18 cellular contexts compared by ENCODE assay signal in genomic region chr1:179807691-179808485, GRCh38.
DNase-seq lines count a peak whose midpoint lies in the region; ATAC-seq and TF ChIP-seq lines count a peak whose summit lies in the region.
"Had no signal": no experiment of that assay in that cellular context is flagged by ENCODE, and none has a peak within 500 bp of the region (broad histone marks: within the 10 kb centered on the region; RNA-seq: fewer than 3 reads in every experiment).

No MANE protein-coding gene starts in this region.

- peaks cover 5% of the 10 kb centered on the region for H3K27me3 Mint-ChIP-seq in CD8-positive, alpha-beta T cell (ENCODE audit: low read depth)

- no peak for ATAC-seq in PC-3
- no peak for ATAC-seq in GM18909 (IDR thresholded peaks at IDR 0.05; ENCODE audit: poor library complexity, unreplicated experiment)
- no peak for ATAC-seq in activated naive CD4-positive, alpha-beta T cell treated with anti-CD3 and anti-CD28 coated beads, Interleukin-2, amount 50 U/mL, for 72 hours
- no peak for ATAC-seq in CD8-positive, alpha-beta T cell
- ATAC-seq: activated CD4-positive, CD25-positive, alpha-beta regulatory T cell treated with anti-CD3 and anti-CD28 coated beads, Interleukin-2, amount 50 U/mL, for 24 hours; stimulated activated naive CD8-positive, alpha-beta T cell treated with anti-CD3 and anti-CD28 coated beads, Interleukin-15, Interleukin-2, amounts not matched to agents 100 U/mL and 50 U/mL, for 24 hours had no signal

- H2AFZ ChIP-seq in PC-3 (ENCODE audit: low read length), result no peak overlapping the region

- H4K20me1 ChIP-seq in PC-3 (ENCODE audit: low read length), result no peaks in the 10 kb centered on the region

- in situ Hi-C loops in transverse colon (cut with MboI; ENCODE audit: low pct_ligation_motif_present in 1 of 4, low pct_unique_long_range_greater_than_20kb in 1 of 4, low sequenced_read_pairs in 3 of 4), result loop anchor here in 3 of 4 donors (10.0 kb wide), 1 partner anchor 93 kb away; no protein-coding TSS in a partner anchor

- no peaks in the 10 kb centered on the region for H3K36me3 ChIP-seq in PC-3 (ENCODE audit: low read depth, low read length)
- no peaks in the 10 kb centered on the region for H3K36me3 ChIP-seq in transverse colon
- H3K36me3 ChIP-seq in CD8-positive, alpha-beta T cell (ENCODE audit: insufficient read depth, low read length), result no peaks in the 10 kb centered on the region
- H3K36me3 ChIP-seq: BLaER1, right atrium auricular region had no signal

- no peaks in the 10 kb centered on the region for H3K9me3 ChIP-seq in PC-3 (ENCODE audit: low read length)
- no peaks in the 10 kb centered on the region for H3K9me3 ChIP-seq in transverse colon
- H3K9me3 ChIP-seq in CD8-positive, alpha-beta T cell (ENCODE audit: low read length), result no peaks in the 10 kb centered on the region
- H3K9me3 ChIP-seq: BLaER1, right atrium auricular region had no signal

- TF ChIP-seq CTCF in PC-3 (conservative IDR thresholded peaks at IDR 0.05; ENCODE audit: low read depth, low read length) (no peak), epithelial cell of esophagus (IDR thresholded peaks at IDR 0.05; ENCODE audit: insufficient read depth, low read depth, low read length, missing control alignments) (no peak), transverse colon (IDR thresholded peaks at IDR 0.05) (no peak)
- no peak for TF ChIP-seq CTCF in CD8-positive, alpha-beta T cell (IDR thresholded peaks at IDR 0.05)

- no TSS peak for BruUV-seq in PC-3 (replicated peaks; lab: Mats Ljungman, UMichigan)

- peaks cover 17% of the 10 kb centered on the region for H3K27me3 ChIP-seq in PC-3 (ENCODE audit: low read length)
- H3K27me3 ChIP-seq in transverse colon, result no peaks in the 10 kb centered on the region
- no peaks in the 10 kb centered on the region for H3K27me3 ChIP-seq in CD8-positive, alpha-beta T cell (ENCODE audit: insufficient read depth, low read length)
- H3K27me3 ChIP-seq: right atrium auricular region had no signal

- no peaks in the 10 kb centered on the region for H3K9me2 ChIP-seq in PC-3 (replicated peaks; ENCODE audit: low read length)

- no peak overlapping the region for H3K27ac Mint-ChIP-seq in activated naive CD4-positive, alpha-beta T cell treated with anti-CD3 and anti-CD28 coated beads, Interleukin-2, amount 50 U/mL, for 72 hours
- H3K27ac Mint-ChIP-seq in CD8-positive, alpha-beta T cell, result no peak overlapping the region

- H3K36me3 Mint-ChIP-seq in activated naive CD4-positive, alpha-beta T cell treated with anti-CD3 and anti-CD28 coated beads, Interleukin-2, amount 50 U/mL, for 72 hours, result no peaks in the 10 kb centered on the region
- no peaks in the 10 kb centered on the region for H3K36me3 Mint-ChIP-seq in CD8-positive, alpha-beta T cell
- H3K36me3 Mint-ChIP-seq: naive B cell had no signal

- CTCF ChIA-PET in PC-3 (lab: Charles Lee), result no interaction called here
- CTCF ChIA-PET in CD8-positive, alpha-beta T cell (lab: Charles Lee), result interaction anchor here (1.2 to 15.0 kb wide), 4 partner anchors 8 to 102 kb away, joined by 3 to 361 read pairs (median 16); no protein-coding TSS in a partner anchor

- peaks cover 5% of the 10 kb centered on the region for H3K4me1 Mint-ChIP-seq in CD8-positive, alpha-beta T cell (ENCODE audit: low read depth)

- H3K9me3 Mint-ChIP-seq in activated naive CD4-positive, alpha-beta T cell treated with anti-CD3 and anti-CD28 coated beads, Interleukin-2, amount 50 U/mL, for 72 hours, result no peaks in the 10 kb centered on the region
- H3K9me3 Mint-ChIP-seq in CD8-positive, alpha-beta T cell, result no peaks in the 10 kb centered on the region
- H3K9me3 Mint-ChIP-seq: H9 had no signal

- H3K4me2 ChIP-seq in PC-3 (ENCODE audit: low read length), result no peak overlapping the region
- H3K4me2 ChIP-seq: BLaER1 had no signal

- no peaks in the 10 kb centered on the region for H3F3A ChIP-seq in PC-3 (ENCODE audit: low read length, unreplicated experiment)

- no peaks in the 10 kb centered on the region for H3K79me2 ChIP-seq in PC-3 (ENCODE audit: low read length)

- peak; percentile 68 for DNase-seq in Daoy (ENCODE audit: low read depth)
- DNase-seq in PC-3, result peak; percentile 3
- peak; percentile 37 for DNase-seq in epithelial cell of esophagus (ENCODE audit: low read depth)
- peak; percentile 41 for DNase-seq in myocyte (ENCODE audit: low read depth)
- no peak for DNase-seq in transverse colon
- no peak for DNase-seq in activated naive CD4-positive, alpha-beta T cell treated with anti-CD3 and anti-CD28 coated beads, Interleukin-2, amount 50 U/mL, for 72 hours (ENCODE audit: low spot score in 2 of 2)
- DNase-seq in CD8-positive, alpha-beta T cell, result no peak
- DNase-seq: amygdala; H9; left cardiac atrium; naive B cell; NCI-H2171 treated with DMSO at 0.1 percent for 48 hours; stimulated activated naive CD8-positive, alpha-beta T cell treated with anti-CD3 and anti-CD28 coated beads, Interleukin-15, Interleukin-2, amounts not matched to agents 100 U/mL and 50 U/mL, for 24 hours; SW 1271 had no signal

- no peak for TF ChIP-seq POLR2A in transverse colon (IDR thresholded peaks at IDR 0.05)

- H3K4me3 ChIP-seq in PC-3 (ENCODE audit: low read length) (no peak overlapping the region), epithelial cell of esophagus (ENCODE audit: low read length) (no peak overlapping the region), transverse colon (no peak overlapping the region)
- H3K4me3 ChIP-seq in CD8-positive, alpha-beta T cell (ENCODE audit: low read depth, low read length), result no peak overlapping the region
- H3K4me3 ChIP-seq: BLaER1, right atrium auricular region had no signal

- 83% methylated on average over 11 of the region's 11 CpGs; no CpG with 5 or more reads in 1 of the 2 donors for WGBS in transverse colon (ENCODE audit: low coverage in 1 of 2), 2 donors

- H3K27ac ChIP-seq in PC-3 (ENCODE audit: low read length), result no peak overlapping the region
- H3K27ac ChIP-seq in transverse colon, result no peak overlapping the region
- H3K27ac ChIP-seq in CD8-positive, alpha-beta T cell (ENCODE audit: low read depth, low read length), result no peak overlapping the region
- H3K27ac ChIP-seq: BLaER1, right atrium auricular region had no signal

- no peak for TF ChIP-seq EP300 in transverse colon (IDR thresholded peaks at IDR 0.05; ENCODE audit: low read depth)

- no peak overlapping the region for H3K4me3 Mint-ChIP-seq in CD8-positive, alpha-beta T cell
- H3K4me3 Mint-ChIP-seq: H9 had no signal

- intact Hi-C loops in PC-3 (cut with micrococcal nuclease), result no loop called here
- intact Hi-C loops in transverse colon (cut with DNase I; ENCODE audit: low total_unique reads), result no loop called here
- intact Hi-C loops in CD8-positive, alpha-beta T cell (cut with DNase I, micrococcal nuclease), result no loop called here

- POLR2A ChIA-PET in PC-3 (lab: Charles Lee; ENCODE audit: unreplicated experiment), result interaction anchor here (0.6 kb wide), 1 partner anchor 208 kb away, joined by 3 read pairs; no protein-coding TSS in a partner anchor
- POLR2A ChIA-PET in CD8-positive, alpha-beta T cell (lab: Charles Lee), result no interaction called here

- H3K9ac ChIP-seq in PC-3 (ENCODE audit: low read length), result no peak overlapping the region
- H3K9ac ChIP-seq: BLaER1 had no signal

- H3K4me1 ChIP-seq in PC-3 (ENCODE audit: insufficient read depth, low read length) (no peaks in the 10 kb centered on the region), transverse colon (no peaks in the 10 kb centered on the region)
- H3K4me1 ChIP-seq in CD8-positive, alpha-beta T cell (ENCODE audit: insufficient read depth, low read length), result peaks cover 4% of the 10 kb centered on the region
- H3K4me1 ChIP-seq: right atrium auricular region had no signal

Comparison
In these comparisons a context has a peak if more than half of its experiments do, and no peak if none do; other contexts are left out.
1. DNase-seq: peak in Daoy (single experiment), PC-3 (single experiment), epithelial cell of esophagus (single experiment) and myocyte (single experiment); none in transverse colon (single experiment), activated naive CD4-positive, alpha-beta T cell treated with anti-CD3 and anti-CD28 coated beads, Interleukin-2, amount 50 U/mL, for 72 hours (0 of 2) and CD8-positive, alpha-beta T cell (0 of 7).